ENCODE assay signal across 8 cellular contexts in genomic region chr16:53085539-53086450, GRCh38. TPM values are rescaled to one million over a fixed set of nuclear protein-coding genes. Genes with fewer than 3 reads are reported as not detected.
DNase-seq lines count a peak whose midpoint lies in the region; ATAC-seq, FAIRE-seq and TF ChIP-seq lines count a peak whose summit lies in the region.

No MANE protein-coding gene starts in this region.

- CTCF ChIA-PET in A549 (lab: Yijun Ruan, JAX) = interaction anchor here (7.7 kb wide), 1 partner anchor 31 kb away, joined by 32 read pairs; the partner anchor contains the start of gene CHD9

- intact Hi-C loops in mucosa of descending colon (cut with DNase I, micrococcal nuclease) = no loop called here

- ATAC-seq in A549 (no peak), mucosa of descending colon (peak; percentile 39), HG03432 (IDR thresholded peaks at IDR 0.05; ENCODE audit: unreplicated experiment) (no peak)

- TF ChIP-seq EP300 in A549 (IDR thresholded peaks at IDR 0.05) = no peak

- peak overlapping the region; percentile 42 to 87; a peak in 3 of 6 replicates for H3K27ac ChIP-seq in A549
- peak overlapping the region; percentile 69 for H3K27ac ChIP-seq in endodermal cell (ENCODE audit: low read depth, low read length)
- H3K27ac ChIP-seq in WERI-Rb-1 = no peak overlapping the region

- H3K4me1 ChIP-seq in A549 (peaks cover 58% of the 10 kb centered on the region), endodermal cell (ENCODE audit: control insufficient read depth, insufficient read depth, low read length) (peaks cover 7% of the 10 kb centered on the region), mucosa of descending colon (ENCODE audit: low read depth) (peaks cover 31% of the 10 kb centered on the region)

- H3K36me3 Mint-ChIP-seq in endodermal cell (ENCODE audit: low read depth) = peaks cover 8% of the 10 kb centered on the region

- 89% methylated on average over 10 of the region's 10 CpGs for WGBS in A549 (ENCODE audit: missing lambda C conversion rate)
- WGBS in endodermal cell (ENCODE audit: insufficient coverage in 1 of 2, insufficient read length in 1 of 2), 2 experiments = 48 to 80% methylated on average over 6 to 10 of the region's 10 CpGs

- POLR2A ChIA-PET in A549 (lab: Yijun Ruan, JAX) = no interaction called here

- no peak overlapping the region for H3K4me3 Mint-ChIP-seq in endodermal cell

- FAIRE-seq in A549 (lab: Jason Lieb, UNC) = no peak

- TF ChIP-seq CTCF in A549 (IDR thresholded peaks at IDR 0.05) = no peak
- no peak for TF ChIP-seq CTCF in endodermal cell (conservative IDR thresholded peaks at IDR 0.05)
- TF ChIP-seq CTCF in mucosa of descending colon (IDR thresholded peaks at IDR 0.05) = no peak
- no peak for TF ChIP-seq CTCF in GM20000 (IDR thresholded peaks at IDR 0.05; ENCODE audit: extremely low read depth, missing control alignments)
- no peak for TF ChIP-seq CTCF in WERI-Rb-1 (IDR thresholded peaks at IDR 0.05; ENCODE audit: low read depth, low read length)

- TF ChIP-seq RAD21 in A549 (conservative IDR thresholded peaks at IDR 0.05 in 1 of 2, IDR thresholded peaks at IDR 0.05 in 1 of 2) = no peak

- DNase-seq in A549 (ENCODE audit: low read depth in 1 of 2, low spot score in 1 of 2) = no peak
- DNase-seq in NCI-H345 (lab: John Stamatoyannopoulos, UW) = peak; percentile 37
- peak; percentile 41 for DNase-seq in endodermal cell
- DNase-seq in mucosa of descending colon = no peak
- DNase-seq in GM20000 (ENCODE audit: low spot score) = no peak
- no peak for DNase-seq in WERI-Rb-1
- no peak for DNase-seq in NCI-H82 treated with DMSO at 0.1 percent for 48 hours (lab: John Stamatoyannopoulos, UW; ENCODE audit: unreplicated experiment)

- no peaks in the 10 kb centered on the region for H3K9me3 ChIP-seq in A549
- H3K9me3 ChIP-seq in endodermal cell (ENCODE audit: control insufficient read depth, low read length) = no peaks in the 10 kb centered on the region
- no peaks in the 10 kb centered on the region for H3K9me3 ChIP-seq in mucosa of descending colon
- no peaks in the 10 kb centered on the region for H3K9me3 ChIP-seq in WERI-Rb-1 (ENCODE audit: severe bottlenecking)

- H3K9me3 Mint-ChIP-seq in endodermal cell = no peaks in the 10 kb centered on the region

- H3K27me3 ChIP-seq in endodermal cell (ENCODE audit: control insufficient read depth, insufficient read depth, low read length, poor library complexity, severe bottlenecking) = peaks cover 23% of the 10 kb centered on the region
- no peaks in the 10 kb centered on the region for H3K27me3 ChIP-seq in WERI-Rb-1 (ENCODE audit: insufficient read depth, low read depth, severe bottlenecking)

- H3K27ac Mint-ChIP-seq in endodermal cell = peak overlapping the region; percentile 5

- peaks cover 29% of the 10 kb centered on the region for H3K27me3 Mint-ChIP-seq in endodermal cell (ENCODE audit: insufficient read depth)

- peaks cover 49% of the 10 kb centered on the region for H3K4me1 Mint-ChIP-seq in endodermal cell

- H3K4me3 ChIP-seq in A549 = no peak overlapping the region
- H3K4me3 ChIP-seq in endodermal cell (ENCODE audit: low read length) = no peak overlapping the region
- H3K4me3 ChIP-seq in mucosa of descending colon = no peak overlapping the region
- H3K4me3 ChIP-seq in WERI-Rb-1 (ENCODE audit: low read depth, low read length) = no peak overlapping the region

- no peak overlapping the region for H3K9ac ChIP-seq in endodermal cell (ENCODE audit: extremely low read depth, low read length, poor library complexity, severe bottlenecking)

- H3K36me3 ChIP-seq in endodermal cell (ENCODE audit: control insufficient read depth, insufficient read depth, low read length) (no peaks in the 10 kb centered on the region), mucosa of descending colon (ENCODE audit: low read depth) (no peaks in the 10 kb centered on the region), WERI-Rb-1 (no peaks in the 10 kb centered on the region)

- H3K4me2 ChIP-seq in A549 = no peak overlapping the region

- TF ChIP-seq POLR2A in A549 (IDR thresholded peaks at IDR 0.05; ENCODE audit: low read length) = no peak

TF ChIP-seq in A549, 52 proteins besides CTCF, POLR2A, EP300 and RAD21:
- TF ChIP-seq HOXB13 (CRISPR knock-in tag; IDR thresholded peaks at IDR 0.05; ENCODE audit: low read depth) = no peak
- TF ChIP-seq RNF2 (IDR thresholded peaks at IDR 0.05; ENCODE audit: borderline replicate concordance, low read depth) = no peak
- TF ChIP-seq KDM5A (IDR thresholded peaks at IDR 0.05) = no peak
- no peak for TF ChIP-seq RCOR1 (IDR thresholded peaks at IDR 0.05; ENCODE audit: low read depth, low read length)
- no peak for TF ChIP-seq ESRRA (IDR thresholded peaks at IDR 0.05; ENCODE audit: borderline replicate concordance, low read length)
- TF ChIP-seq RARB (CRISPR knock-in tag; IDR thresholded peaks at IDR 0.05) = no peak
- no peak for TF ChIP-seq NR3C1 (IDR thresholded peaks at IDR 0.05)
- no peak for TF ChIP-seq RFX5 (IDR thresholded peaks at IDR 0.05)

RNA-seq across cellular contexts. Expression of gene CHD9, which starts 31.0 kb away (rescaled TPM):
- 44.9 and 51.6 TPM in 2 replicates for polyA plus RNA-seq in A549 (2011; rRNA removed)
- 5.3 and 5.4 TPM in 2 replicates for polyA plus RNA-seq in A549 (2012; cell fraction: cytosol; rRNA removed)
- 4.7 and 5.5 TPM in 2 replicates for polyA plus RNA-seq in A549 (2012; cell fraction: nucleus; rRNA removed)
- polyA plus RNA-seq in A549 (2017; fragmentation: RNase III; extraction: RNeasy Plus Mini Kit Qiagen cat#74134 plus additional on column Dnase treatment) = 16.2 to 17.9 TPM (median 17.8 TPM) in 3 replicates
- polyA minus RNA-seq in A549 (2011; rRNA and poly(A)+ RNA removed) = 61.4 and 65.6 TPM in 2 replicates
- total RNA-seq in endodermal cell = 10 to 100 TPM; 36.8 to 40.5 TPM
- 39.3 TPM for polyA plus RNA-seq in endodermal cell (2013, experiment 1 of 2)
- 41.4 TPM for polyA plus RNA-seq in endodermal cell (2013, experiment 2 of 2)
- total RNA-seq in mucosa of descending colon = 10 to 100 TPM; 65.4 to 95.9 (median 86.6) TPM

RNA-seq across cellular contexts. Expression of gene CHD9NB, which starts 33.1 kb away (rescaled TPM):
- 2.0 and 2.6 TPM in 2 replicates for polyA plus RNA-seq in A549 (2011; rRNA removed)
- 0.98 and 1.3 TPM in 2 replicates for polyA plus RNA-seq in A549 (2012; cell fraction: cytosol; rRNA removed)
- polyA plus RNA-seq in A549 (2012; cell fraction: nucleus; rRNA removed) = 0.53 and 0.72 TPM in 2 replicates
- polyA plus RNA-seq in A549 (2017; fragmentation: RNase III; extraction: RNeasy Plus Mini Kit Qiagen cat#74134 plus additional on column Dnase treatment) = 2.8 to 3.4 TPM (median 3.0 TPM) in 3 replicates
- 5.0 and 6.3 TPM in 2 replicates for polyA minus RNA-seq in A549 (2011; rRNA and poly(A)+ RNA removed)
- 10 to 100 TPM; 13.1 to 14.9 TPM for total RNA-seq in endodermal cell
- 2.8 TPM for polyA plus RNA-seq in endodermal cell (2013, experiment 1 of 2)
- polyA plus RNA-seq in endodermal cell (2013, experiment 2 of 2) = 3.0 TPM
- 1 to 10 TPM; 2.3 to 5.3 (median 5.2) TPM for total RNA-seq in mucosa of descending colon

Comparison
In these comparisons a context has a peak if more than half of its experiments do, and no peak if none do; other contexts are left out.
1. DNase-seq: peak in NCI-H345 (single experiment) and endodermal cell (single experiment); none in A549 (0 of 2), mucosa of descending colon (0 of 3), GM20000 (single experiment), WERI-Rb-1 (single experiment) and NCI-H82 treated with DMSO at 0.1 percent for 48 hours (single experiment).